27 cellular contexts compared by ENCODE assay signal in the genomic region with DNA sequence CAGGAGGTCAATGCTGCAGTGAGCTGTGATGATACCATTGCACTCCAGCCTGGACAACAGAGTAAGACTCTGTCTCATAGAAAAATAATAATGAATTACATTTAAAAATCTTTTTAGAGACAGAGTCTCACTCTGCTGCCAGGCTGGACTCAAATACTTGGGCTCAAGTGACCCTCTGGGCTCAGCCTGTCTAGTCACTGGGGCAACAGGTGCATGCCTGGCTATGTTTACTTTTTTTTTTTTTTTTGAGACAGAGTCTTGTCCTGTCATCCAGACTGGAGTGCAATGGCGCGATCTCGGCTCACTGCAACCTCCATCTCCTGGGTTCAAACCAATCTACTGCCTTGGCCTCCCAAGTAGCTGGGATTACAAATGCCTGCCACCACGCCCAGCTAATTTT. TPM values are rescaled to one million over a fixed set of nuclear protein-coding genes. Genes with fewer than 3 reads are reported as not detected.
"Had no signal": no experiment of that assay in that cellular context is flagged by ENCODE, and none has a peak within 500 bp of the region (broad histone marks: within the 10 kb centered on the region; RNA-seq: fewer than 3 reads in every experiment).

No MANE protein-coding gene starts in this region.

- H3K27ac ChIP-seq: neutrophil, pancreas, prostate gland, right lobe of liver, sigmoid colon, stomach, thoracic aorta, thyroid gland, tibial nerve, upper lobe of left lung, vagina had no signal

- H3K27me3 ChIP-seq: neutrophil, pancreas, right lobe of liver, sigmoid colon, stomach, thyroid gland, tibial nerve, upper lobe of left lung, vagina had no signal

- H3K9me3 ChIP-seq: neutrophil, pancreas, prostate gland, right lobe of liver, sigmoid colon, stomach, thoracic aorta, thyroid gland, tibial nerve, upper lobe of left lung, vagina had no signal

- FAIRE-seq: pancreas, small intestine, urothelium cell line had no signal

- H3K4me3 ChIP-seq: pancreas, prostate gland, right lobe of liver, sigmoid colon, stomach, thoracic aorta, thyroid gland, tibial nerve, upper lobe of left lung, vagina had no signal

- DNase-seq: naive thymus-derived CD8-positive, alpha-beta T cell; nephron progenitor cell; nucleus accumbens; pancreas; right cardiac atrium; right lobe of liver; sigmoid colon; small intestine; stimulated activated CD4-positive, alpha-beta T cell treated with anti-CD3 and anti-CD28 coated beads, Interleukin-15, amount 100 ng/mL, for 24 hours; stimulated activated CD4-positive, alpha-beta T cell treated with anti-CD3 and anti-CD28 coated beads, Interleukin-2, amount 100 ng/mL, for 24 hours; stimulated activated CD4-positive, alpha-beta T cell treated with anti-CD3 and anti-CD28 coated beads, Interleukin-2, amount 100 ng/mL, for 48 hours; stimulated activated CD4-positive, alpha-beta T cell treated with anti-CD3 and anti-CD28 coated beads, Interleukin-4, amount 100 ng/mL, for 24 hours; stimulated activated naive B cell treated with anti-CD40 and anti-IgM and Interleukin-4, amounts not matched to agents 10 μg/mL and 1 μg/mL and 100 μg/mL, for 72 hours; stimulated activated naive CD4-positive, alpha-beta T cell treated with Interleukin-2 at 50 U/mL for 16 hours; stomach; thyroid gland; trophoblast cell; upper lobe of left lung had no signal

- ATAC-seq: naive thymus-derived CD8-positive, alpha-beta T cell; natural killer cell treated with Interleukin-12 subunit alpha and Interleukin-12 subunit beta and Interleukin-15 and Interleukin-18, amount 100 ng/mL, for 72 hours; pancreas; right cardiac atrium; right lobe of liver; stimulated activated effector memory CD8-positive, alpha-beta T cell treated with anti-CD3 and anti-CD28 coated beads, Interleukin-12 subunit alpha, Interleukin-12 subunit beta, amount 100 ng/mL, for 72 hours; stimulated activated naive B cell treated with anti-CD40 and anti-IgM and Interleukin-4, amounts not matched to agents 10 μg/mL and 1 μg/mL and 100 μg/mL, for 72 hours had no signal

- H3K36me3 ChIP-seq: neutrophil, pancreas, prostate gland, right lobe of liver, sigmoid colon, stomach, thoracic aorta, thyroid gland, tibial nerve, upper lobe of left lung, vagina had no signal

- H3K4me1 ChIP-seq: prostate gland, thyroid gland, vagina had no signal

RNA-seq across cellular contexts. Expression of a gene that starts 58.3 kb away (rescaled TPM):
- total RNA-seq: naive thymus-derived CD8-positive, alpha-beta T cell; temporal lobe had no signal
- polyA plus RNA-seq: naive thymus-derived CD8-positive, alpha-beta T cell had no signal
